8 cellular contexts compared by ENCODE assay signal in genomic region chr16:56681939-56682702, GRCh38. TPM values are rescaled to one million over a fixed set of nuclear protein-coding genes. Genes with fewer than 3 reads are reported as not detected.
A peak's percentile ranks its signal among the peaks of the same experiment; 100 is the strongest.
DNase-seq lines count a peak whose midpoint lies in the region; ATAC-seq and TF ChIP-seq lines count a peak whose summit lies in the region.

Gene MT1X, plus strand, starts transcription at chr16:56682470. Its CDS starts 71 bp downstream, at chr16:56682541.

- no peak for TF ChIP-seq CTCF in AG10803 (conservative IDR thresholded peaks at IDR 0.05; ENCODE audit: low read length)

- ATAC-seq in GM19025 (IDR thresholded peaks at IDR 0.05; ENCODE audit: low read depth, unreplicated experiment) (peak; percentile 98), HG03280 (IDR thresholded peaks at IDR 0.05; ENCODE audit: unreplicated experiment) (peak; percentile 99)

- DNase-seq in AG10803 (ENCODE audit: low read depth) (peak; percentile 85), NCI-H446 treated with DMSO at 0.1 percent for 48 hours (lab: John Stamatoyannopoulos, UW) (peak; percentile 79), cerebellum (ENCODE audit: low spot score) (peak; percentile 93), kidney tubule cell (ENCODE audit: low spot score) (peak; percentile 93)
- DNase-seq in activated CD4-positive, alpha-beta T cell treated with anti-CD3 and anti-CD28 coated beads for 1 hour: peak; percentile 85
- peak; percentile 77 to 89 (median 84) for DNase-seq in stimulated activated CD4-positive, alpha-beta T cell treated with anti-CD3 and anti-CD28 coated beads, Interleukin-1b, Interleukin-23, amount 100 ng/mL, for 24 hours (ENCODE audit: low read depth in 4 of 4, low spot score in 1 of 4)

- peak within 1 kb of the TSS; percentile 79 for H3K4me3 ChIP-seq in AG10803 (ENCODE audit: low read length)

RNA-seq across cellular contexts. Expression of gene MT1X, which starts in this region (rescaled TPM):
- total RNA-seq in cerebellum: 6.0 TPM

Comparison
In these comparisons a context has a peak if more than half of its experiments do, and no peak if none do; other contexts are left out.
1. Peak in every context shown above with its lines: DNase-seq, ATAC-seq and H3K4me3 ChIP-seq.